Comparison of ENCODE assay signal across 30 cellular contexts in genomic region chr1:236581528-236581927, GRCh38.
"Had no signal": no experiment of that assay in that cellular context is flagged by ENCODE, and none has a peak within 500 bp of the region (broad histone marks: within the 10 kb centered on the region; RNA-seq: fewer than 3 reads in every experiment).

No MANE protein-coding gene starts in this region.

- H3K9me3 ChIP-seq: ovary, psoas muscle, right lobe of liver, sigmoid colon, spleen, suprapubic skin, testis, tibial artery, transverse colon, upper lobe of right lung, vagina had no signal

- H3K4me1 ChIP-seq: neural progenitor cell, parathyroid adenoma, psoas muscle, right lobe of liver, sigmoid colon, spleen, suprapubic skin, testis, tibial artery, upper lobe of right lung, vagina had no signal

- H2AFZ ChIP-seq: neural progenitor cell, parathyroid adenoma had no signal

- H3K36me3 ChIP-seq: ovary had no signal

- DNase-seq: naive thymus-derived CD4-positive, alpha-beta T cell; natural killer cell; occipital lobe; ovary; posterior cingulate gyrus; psoas muscle; right lobe of liver; sigmoid colon; spleen; stimulated activated CD4-positive, alpha-beta T cell treated with anti-CD3 and anti-CD28 coated beads, Interleukin-12 subunit alpha, Interleukin-12 subunit beta, amount 100 ng/mL, for 4 hours; stimulated activated CD4-positive, alpha-beta T cell treated with anti-CD3 and anti-CD28 coated beads, Interleukin-1b, Interleukin-23, amount 100 ng/mL, for 48 hours; stimulated activated CD4-positive, alpha-beta T cell treated with anti-CD3 and anti-CD28 coated beads, Interleukin-4, amount 100 ng/mL, for 1 hour; stimulated activated CD4-positive, alpha-beta T cell treated with anti-CD3 and anti-CD28 coated beads, Interleukin-4, amount 100 ng/mL, for 4 hours; stimulated activated CD8-positive, alpha-beta memory T cell treated with anti-CD3 and anti-CD28 coated beads, Interleukin-4, amount 100 ng/mL, for 48 hours; stimulated activated naive CD4-positive, alpha-beta T cell; stimulated activated naive CD8-positive, alpha-beta T cell treated with anti-CD3 and anti-CD28 coated beads, Interleukin-15, amount 100 ng/mL, for 72 hours; stimulated activated naive CD8-positive, alpha-beta T cell treated with anti-CD3 and anti-CD28 coated beads, Interleukin-15, Interleukin-2, amounts not matched to agents 100 U/mL and 50 U/mL, for 24 hours; substantia nigra; testis; tibial artery; transverse colon; upper lobe of right lung had no signal

- H3K27me3 ChIP-seq: neural progenitor cell, ovary, right lobe of liver, sigmoid colon, spleen, suprapubic skin, testis, tibial artery, transverse colon, upper lobe of right lung, vagina had no signal

- FAIRE-seq: urothelium cell line had no signal

- H3K27ac ChIP-seq: neural progenitor cell, ovary, parathyroid adenoma, psoas muscle, right lobe of liver, sigmoid colon, skin epidermis, spleen, suprapubic skin, testis, tibial artery, transverse colon, upper lobe of right lung, vagina had no signal

- H3K4me2 ChIP-seq: neural progenitor cell, smooth muscle cell had no signal

- ATAC-seq: naive thymus-derived CD4-positive, alpha-beta T cell; natural killer cell; psoas muscle; right lobe of liver; stimulated activated memory B cell treated with anti-CD40 and anti-IgM and Interleukin-4, amounts not matched to agents 10 μg/mL and 1 μg/mL and 100 μg/mL, for 72 hours; stimulated activated naive CD8-positive, alpha-beta T cell treated with anti-CD3 and anti-CD28 coated beads, Interleukin-15, amount 100 ng/mL, for 72 hours; stimulated activated naive CD8-positive, alpha-beta T cell treated with anti-CD3 and anti-CD28 coated beads, Interleukin-15, Interleukin-2, amounts not matched to agents 100 U/mL and 50 U/mL, for 24 hours; upper lobe of right lung had no signal

- H3K9ac ChIP-seq: neural progenitor cell, parathyroid adenoma had no signal

- H3K79me2 ChIP-seq: parathyroid adenoma had no signal

- H3K4me3 ChIP-seq: neural progenitor cell, ovary, psoas muscle, right lobe of liver, sigmoid colon, skin epidermis, smooth muscle cell, spleen, suprapubic skin, testis, tibial artery, transverse colon, upper lobe of right lung, vagina had no signal
